18 cellular contexts compared by ENCODE assay signal in genomic region chr10:51667992-51668689, GRCh38. TPM values are rescaled to one million over a fixed set of nuclear protein-coding genes. Genes with fewer than 3 reads are reported as not detected.
DNase-seq lines count a peak whose midpoint lies in the region; ATAC-seq and TF ChIP-seq lines count a peak whose summit lies in the region.
"Had no signal": no experiment of that assay in that cellular context is flagged by ENCODE, and none has a peak within 500 bp of the region (broad histone marks: within the 10 kb centered on the region; RNA-seq: fewer than 3 reads in every experiment).

No MANE protein-coding gene starts in this region.

- intact Hi-C loops in tibial artery (cut with DNase I; ENCODE audit: low total_unique reads), result no loop called here

- H3K9me3 ChIP-seq in tibial artery (no peaks in the 10 kb centered on the region), tibial nerve (peaks cover 0 to 15% (median 3%) of the 10 kb centered on the region in 4 donors)

- no peak for TF ChIP-seq POLR2A in tibial nerve (IDR thresholded peaks at IDR 0.05)

- H3K27ac Mint-ChIP-seq in brain, result peak overlapping the region in 3 of 5 experiments; percentile 6 to 64 (median 63)
- H3K27ac Mint-ChIP-seq: activated CD4-positive, alpha-beta T cell treated with anti-CD3 and anti-CD28 coated beads for 36 hours; activated naive CD8-positive, alpha-beta T cell; nephron progenitor cell; T-helper 17 cell had no signal

- peaks cover 19% of the 10 kb centered on the region for H3K36me3 Mint-ChIP-seq in brain
- H3K36me3 Mint-ChIP-seq: activated naive CD8-positive, alpha-beta T cell had no signal

- TF ChIP-seq CTCF in brain (conservative IDR thresholded peaks at IDR 0.05), result no peak
- TF ChIP-seq CTCF in tibial artery (IDR thresholded peaks at IDR 0.05), result no peak
- no peak for TF ChIP-seq CTCF in tibial nerve (IDR thresholded peaks at IDR 0.05)

- no peaks in the 10 kb centered on the region for H3K27me3 Mint-ChIP-seq in brain

- peaks cover 28% of the 10 kb centered on the region for H3K4me1 Mint-ChIP-seq in brain
- H3K4me1 Mint-ChIP-seq: activated CD4-positive, alpha-beta T cell treated with anti-CD3 and anti-CD28 coated beads for 36 hours; T-helper 17 cell had no signal

- H3K9me3 Mint-ChIP-seq in brain, result peaks cover 7 to 16% (median 14%) of the 10 kb centered on the region in 5 experiments

- H3K4me1 ChIP-seq in tibial artery (peaks cover 0 to 31% (median 11%) of the 10 kb centered on the region in 4 donors), tibial nerve (no peaks in the 10 kb centered on the region)

- DNase-seq in AG08395 (ENCODE audit: low spot score) (peak; percentile 25), HS-27A (ENCODE audit: low read depth) (peak; percentile 12), kidney tubule cell (ENCODE audit: low spot score) (peak; percentile 9), tibial artery (no peak), germinal center (ENCODE audit: low spot score) (no peak), tibial nerve (ENCODE audit: low spot score in 2 of 2) (no peak)
- DNase-seq: activated CD4-positive, alpha-beta T cell treated with anti-CD3 and anti-CD28 coated beads for 36 hours; DMS 273 treated with DMSO at 0.1 percent for 48 hours; Karpas-422; NCI-H1694; NCI-H524; nephron progenitor cell; stimulated activated naive CD4-positive, alpha-beta T cell treated with Interleukin-2 at 50 U/mL for 16 hours; T-helper 17 cell had no signal

- 10% methylated on average over 1 of the region's 1 CpG for WGBS in tibial nerve, 2 donors

- H3K27me3 ChIP-seq in tibial artery (no peaks in the 10 kb centered on the region), tibial nerve (no peaks in the 10 kb centered on the region)

- no peak overlapping the region for H3K4me3 ChIP-seq in tibial artery
- H3K4me3 ChIP-seq in tibial nerve, result no peak overlapping the region
- H3K4me3 ChIP-seq: skin epidermis had no signal

- ATAC-seq in GM21423 (IDR thresholded peaks at IDR 0.05; ENCODE audit: unreplicated experiment), result no peak
- ATAC-seq: activated CD4-positive, alpha-beta T cell treated with anti-CD3 and anti-CD28 coated beads for 36 hours; T-helper 17 cell had no signal

- H3K4me3 Mint-ChIP-seq in brain, result peak overlapping the region in 1 of 5 experiments; percentile 23
- H3K4me3 Mint-ChIP-seq: activated CD4-positive, alpha-beta T cell treated with anti-CD3 and anti-CD28 coated beads for 36 hours; activated naive CD8-positive, alpha-beta T cell; nephron progenitor cell; T-helper 17 cell had no signal

- H3K27ac ChIP-seq in tibial artery, result peak overlapping the region in 1 of 2 donors; percentile 13
- H3K27ac ChIP-seq in tibial nerve, result no peak overlapping the region
- H3K27ac ChIP-seq: skin epidermis had no signal

- TF ChIP-seq EP300 in tibial nerve (IDR thresholded peaks at IDR 0.05), result no peak

- H3K36me3 ChIP-seq in tibial artery (no peaks in the 10 kb centered on the region), tibial nerve (no peaks in the 10 kb centered on the region)

RNA-seq across cellular contexts. Expression of gene CSTF2T, which starts 31.3 kb away (rescaled TPM):
- 16.1 TPM for polyA plus RNA-seq in brain (ENCODE audit: insufficient read depth, low read depth, low replicate concordance)
- 10 to 100 TPM; 18.6 to 25.7 (median 20.8) TPM for total RNA-seq in tibial nerve

Comparison
In these comparisons a context has a peak if more than half of its experiments do, and no peak if none do; other contexts are left out.
1. DNase-seq: peak in AG08395 (single experiment), HS-27A (single experiment) and kidney tubule cell (single experiment); none in tibial artery (0 of 2), germinal center (single experiment) and tibial nerve (0 of 2).